In the genomic region with DNA sequence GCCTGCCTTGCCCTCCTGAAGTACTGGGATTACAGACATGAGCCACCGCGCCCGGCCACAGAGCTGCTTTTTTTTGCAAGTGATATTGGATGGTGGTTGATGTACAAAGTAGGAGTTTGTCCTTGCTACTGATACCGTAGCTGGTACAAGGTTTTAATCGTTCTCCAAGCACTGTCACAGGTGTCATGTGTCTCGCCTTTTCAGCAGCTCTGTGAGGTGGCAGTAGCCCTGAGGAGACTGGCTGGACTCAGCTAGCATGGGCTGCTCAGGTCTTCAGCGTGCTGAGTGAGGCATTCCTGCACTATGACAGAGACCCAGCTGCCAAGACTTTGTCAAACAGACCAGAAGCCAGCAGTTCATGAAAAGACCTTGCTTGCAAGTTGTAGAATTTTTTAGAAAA, we compare ENCODE assay signal across 1 cellular context.
TF ChIP-seq lines count a peak whose summit lies in the region.

No MANE protein-coding gene starts in this region.

TF ChIP-seq in IMR-90, 13 proteins besides CTCF, POLR2A, EP300 and RAD21 (continued from another document):
- TF ChIP-seq SMC3 (IDR thresholded peaks at IDR 0.05; ENCODE audit: low read depth, low read length) (no peak), RCOR1 (IDR thresholded peaks at IDR 0.05; ENCODE audit: insufficient replicate concordance, low read length) (no peak), CEBPB (IDR thresholded peaks at IDR 0.05; ENCODE audit: low read depth, low read length) (no peak)
- TF ChIP-seq, protein P1, sequence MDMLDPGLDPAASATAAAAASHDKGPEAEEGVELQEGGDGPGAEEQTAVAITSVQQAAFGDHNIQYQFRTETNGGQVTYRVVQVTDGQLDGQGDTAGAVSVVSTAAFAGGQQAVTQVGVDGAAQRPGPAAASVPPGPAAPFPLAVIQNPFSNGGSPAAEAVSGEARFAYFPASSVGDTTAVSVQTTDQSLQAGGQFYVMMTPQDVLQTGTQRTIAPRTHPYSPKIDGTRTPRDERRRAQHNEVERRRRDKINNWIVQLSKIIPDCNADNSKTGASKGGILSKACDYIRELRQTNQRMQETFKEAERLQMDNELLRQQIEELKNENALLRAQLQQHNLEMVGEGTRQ (IDR thresholded peaks at IDR 0.05; ENCODE audit: low read depth, low read length): no peak
- TF ChIP-seq, protein P2, sequence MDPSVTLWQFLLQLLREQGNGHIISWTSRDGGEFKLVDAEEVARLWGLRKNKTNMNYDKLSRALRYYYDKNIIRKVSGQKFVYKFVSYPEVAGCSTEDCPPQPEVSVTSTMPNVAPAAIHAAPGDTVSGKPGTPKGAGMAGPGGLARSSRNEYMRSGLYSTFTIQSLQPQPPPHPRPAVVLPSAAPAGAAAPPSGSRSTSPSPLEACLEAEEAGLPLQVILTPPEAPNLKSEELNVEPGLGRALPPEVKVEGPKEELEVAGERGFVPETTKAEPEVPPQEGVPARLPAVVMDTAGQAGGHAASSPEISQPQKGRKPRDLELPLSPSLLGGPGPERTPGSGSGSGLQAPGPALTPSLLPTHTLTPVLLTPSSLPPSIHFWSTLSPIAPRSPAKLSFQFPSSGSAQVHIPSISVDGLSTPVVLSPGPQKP (IDR thresholded peaks at IDR 0.05; ENCODE audit: borderline replicate concordance, low read depth, low read length): no peak
